ENCODE assay signal across 12 cellular contexts in the genomic region with DNA sequence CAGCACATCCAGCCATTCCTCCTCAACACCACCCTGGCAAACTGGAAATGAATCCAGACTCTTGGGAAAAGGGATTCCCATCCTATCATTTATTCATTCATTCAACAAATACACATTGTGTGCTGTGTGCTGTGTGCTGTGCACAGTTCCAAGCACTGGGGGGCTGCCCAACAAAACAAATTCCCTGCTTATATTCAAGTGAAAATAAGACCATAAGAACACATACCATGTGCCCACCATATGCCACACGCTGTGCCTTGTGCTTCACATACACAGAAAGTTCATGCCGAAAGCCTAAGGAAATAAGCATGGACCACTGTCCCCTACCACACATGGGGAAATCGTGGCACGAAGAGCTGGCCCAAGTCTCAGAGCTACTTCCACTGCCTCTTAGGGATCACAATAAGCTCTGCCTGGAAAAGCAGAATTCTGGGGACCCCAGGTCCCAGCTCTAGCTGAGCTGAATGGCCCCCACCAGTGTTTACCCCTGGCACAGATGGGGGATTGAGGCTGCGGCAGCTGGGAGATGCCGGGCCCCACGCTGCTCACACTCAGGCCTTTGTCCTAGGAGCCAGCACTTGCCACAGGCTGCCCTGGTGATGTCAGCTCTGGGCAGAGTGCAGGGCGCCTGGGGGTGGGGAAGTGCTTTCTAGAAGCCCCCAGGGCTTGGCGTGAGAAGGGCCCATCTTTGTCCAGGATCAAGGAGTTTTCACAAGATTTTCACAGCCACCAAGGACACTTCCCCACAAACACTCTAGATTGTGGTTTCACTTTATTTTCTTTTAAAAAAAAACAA.
DNase-seq lines count a peak whose midpoint lies in the region; ATAC-seq and TF ChIP-seq lines count a peak whose summit lies in the region.
"Had no signal": no experiment of that assay in that cellular context is flagged by ENCODE, and none has a peak within 500 bp of the region (broad histone marks: within the 10 kb centered on the region; RNA-seq: fewer than 3 reads in every experiment).

No MANE protein-coding gene starts in this region.

- no peak overlapping the region for H3K27ac ChIP-seq in testis

- no peaks in the 10 kb centered on the region for H3K27me3 ChIP-seq in testis

- POLR2A ChIA-PET in activated naive CD8-positive, alpha-beta T cell treated with anti-CD3 and anti-CD28 coated beads, Interleukin-2, amount 10 ng/mL, durations not matched to agents 7 days and 5 days (lab: Charles Lee), result interaction anchor here (1.0 to 4.3 kb wide), 3 partner anchors 9 to 12 kb away, joined by 3 to 14 read pairs (median 4); no protein-coding TSS in a partner anchor

- no peak for ATAC-seq in activated naive CD4-positive, alpha-beta T cell treated with anti-CD3 and anti-CD28 coated beads, Interleukin-2, amount 50 U/mL, for 72 hours
- ATAC-seq in activated naive CD8-positive, alpha-beta T cell treated with anti-CD3 and anti-CD28 coated beads, Interleukin-2, amount 10 ng/mL, durations not matched to agents 7 days and 5 days (ENCODE audit: low read depth), result no peak
- no peak for ATAC-seq in GM18868 (IDR thresholded peaks at IDR 0.05; ENCODE audit: unreplicated experiment)

- H3K36me3 Mint-ChIP-seq in activated naive CD4-positive, alpha-beta T cell treated with anti-CD3 and anti-CD28 coated beads, Interleukin-2, amount 50 U/mL, for 72 hours, result peaks cover 0 to 8% of the 10 kb centered on the region in 2 donors
- H3K36me3 Mint-ChIP-seq in activated naive CD8-positive, alpha-beta T cell treated with anti-CD3 and anti-CD28 coated beads, Interleukin-2, amount 10 ng/mL, durations not matched to agents 7 days and 5 days, result peaks cover 49% of the 10 kb centered on the region
- peaks cover 33 to 66% (median 43%) of the 10 kb centered on the region in 3 donors for H3K36me3 Mint-ChIP-seq in immature natural killer cell

- intact Hi-C loops in testis (cut with DNase I; ENCODE audit: low total_unique reads), result no loop called here

- peaks cover 15% of the 10 kb centered on the region for H3K4me1 ChIP-seq in testis

- H3K9me3 Mint-ChIP-seq in activated naive CD4-positive, alpha-beta T cell treated with anti-CD3 and anti-CD28 coated beads, Interleukin-2, amount 50 U/mL, for 72 hours, result no peaks in the 10 kb centered on the region
- no peaks in the 10 kb centered on the region for H3K9me3 Mint-ChIP-seq in activated naive CD8-positive, alpha-beta T cell treated with anti-CD3 and anti-CD28 coated beads, Interleukin-2, amount 10 ng/mL, durations not matched to agents 7 days and 5 days
- H3K9me3 Mint-ChIP-seq in immature natural killer cell, result no peaks in the 10 kb centered on the region

- no peaks in the 10 kb centered on the region for H3K36me3 ChIP-seq in testis (ENCODE audit: low read depth, missing control alignments)

- no peak for DNase-seq in activated naive CD4-positive, alpha-beta T cell treated with anti-CD3 and anti-CD28 coated beads, Interleukin-2, amount 50 U/mL, for 72 hours (ENCODE audit: low spot score in 2 of 2)
- no peak for DNase-seq in activated naive CD4-positive, alpha-beta T cell (lab: John Stamatoyannopoulos, UW)
- DNase-seq in activated naive CD8-positive, alpha-beta T cell treated with anti-CD3 and anti-CD28 coated beads, Interleukin-2, amount 10 ng/mL, durations not matched to agents 7 days and 5 days, result no peak
- DNase-seq in immature natural killer cell, result peak in 2 of 3 donors; percentile 36 to 45
- peak; percentile 28 for DNase-seq in testis
- no peak for DNase-seq in stimulated activated CD4-positive, alpha-beta T cell treated with anti-CD3 and anti-CD28 coated beads, Interleukin-4, amount 100 ng/mL, for 4 hours
- DNase-seq in activated CD4-positive, CD25-positive, alpha-beta regulatory T cell (lab: John Stamatoyannopoulos, UW), result no peak
- DNase-seq: activated T-cell treated with anti-CD3 and anti-CD28 coated beads, Interleukin-2, amount 50 U/mL, for 48 hours; GOT3; NCI-H446 treated with DMSO at 0.1 percent for 48 hours; T-helper 1 cell had no signal

- peaks cover 50% of the 10 kb centered on the region for H3K4me1 Mint-ChIP-seq in activated naive CD8-positive, alpha-beta T cell treated with anti-CD3 and anti-CD28 coated beads, Interleukin-2, amount 10 ng/mL, durations not matched to agents 7 days and 5 days
- peaks cover 98 to 100% of the 10 kb centered on the region in 2 donors for H3K4me1 Mint-ChIP-seq in immature natural killer cell

- no peaks in the 10 kb centered on the region for H3K9me3 ChIP-seq in testis

- 71 to 81% methylated on average over 8 to 9 of the region's 9 CpGs for WGBS in testis, 2 donors

- no peak overlapping the region for H3K4me3 ChIP-seq in testis

- peak overlapping the region; percentile 16 to 38 for H3K27ac Mint-ChIP-seq in activated naive CD4-positive, alpha-beta T cell treated with anti-CD3 and anti-CD28 coated beads, Interleukin-2, amount 50 U/mL, for 72 hours
- H3K27ac Mint-ChIP-seq in activated naive CD8-positive, alpha-beta T cell treated with anti-CD3 and anti-CD28 coated beads, Interleukin-2, amount 10 ng/mL, durations not matched to agents 7 days and 5 days, result peak overlapping the region; percentile 67
- H3K27ac Mint-ChIP-seq in immature natural killer cell, result peak overlapping the region; percentile 78 to 93 (median 85)

- H3K4me3 Mint-ChIP-seq in activated naive CD8-positive, alpha-beta T cell treated with anti-CD3 and anti-CD28 coated beads, Interleukin-2, amount 10 ng/mL, durations not matched to agents 7 days and 5 days, result no peak overlapping the region
- H3K4me3 Mint-ChIP-seq in immature natural killer cell, result peak overlapping the region; percentile 55 to 84 (median 68)

- no peak for TF ChIP-seq CTCF in testis (IDR thresholded peaks at IDR 0.05)

- H3K27me3 Mint-ChIP-seq in activated naive CD8-positive, alpha-beta T cell treated with anti-CD3 and anti-CD28 coated beads, Interleukin-2, amount 10 ng/mL, durations not matched to agents 7 days and 5 days, result no peaks in the 10 kb centered on the region
- H3K27me3 Mint-ChIP-seq in immature natural killer cell (ENCODE audit: low read depth in 3 of 3), result peaks cover 0 to 29% (median 4%) of the 10 kb centered on the region in 3 donors

- no peak for TF ChIP-seq POLR2A in testis (IDR thresholded peaks at IDR 0.05)

Comparison
In these comparisons a context has a peak if more than half of its experiments do, and no peak if none do; other contexts are left out.
1. DNase-seq: peak in immature natural killer cell (2 of 3) and testis (single experiment); none in activated naive CD4-positive, alpha-beta T cell treated with anti-CD3 and anti-CD28 coated beads, Interleukin-2, amount 50 U/mL, for 72 hours (0 of 2), activated naive CD4-positive, alpha-beta T cell (0 of 4), activated naive CD8-positive, alpha-beta T cell treated with anti-CD3 and anti-CD28 coated beads, Interleukin-2, amount 10 ng/mL, durations not matched to agents 7 days and 5 days (single experiment), stimulated activated CD4-positive, alpha-beta T cell treated with anti-CD3 and anti-CD28 coated beads, Interleukin-4, amount 100 ng/mL, for 4 hours (0 of 2) and activated CD4-positive, CD25-positive, alpha-beta regulatory T cell (0 of 4).
2. H3K27ac Mint-ChIP-seq: peak in every context shown above with its lines; median percentile 85 in immature natural killer cell; 67 in activated naive CD8-positive, alpha-beta T cell treated with anti-CD3 and anti-CD28 coated beads, Interleukin-2, amount 10 ng/mL, durations not matched to agents 7 days and 5 days; 27 in activated naive CD4-positive, alpha-beta T cell treated with anti-CD3 and anti-CD28 coated beads, Interleukin-2, amount 50 U/mL, for 72 hours.